Comparison of ENCODE assay signal across 19 cellular contexts in the genomic region with DNA sequence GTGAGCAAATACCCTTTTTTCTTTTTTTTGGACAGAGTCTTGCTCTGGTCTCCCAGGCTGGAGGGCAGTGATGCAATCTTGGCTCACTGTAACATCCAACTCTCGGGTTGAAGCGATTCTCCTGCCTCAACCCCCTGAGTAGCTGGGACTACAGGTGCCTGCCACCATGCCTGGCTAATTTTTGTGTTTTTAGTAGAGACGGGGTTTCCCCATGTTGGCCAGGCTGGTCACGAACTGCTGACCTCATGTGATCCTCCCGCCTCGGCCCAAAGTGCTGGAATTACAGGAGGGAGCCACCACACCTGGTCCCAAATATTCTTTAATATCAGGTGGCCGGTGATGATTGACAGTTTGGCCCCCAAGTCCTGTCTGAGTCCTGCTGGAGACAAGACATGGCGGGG. TPM values are rescaled to one million over a fixed set of nuclear protein-coding genes. Genes with fewer than 3 reads are reported as not detected.
DNase-seq lines count a peak whose midpoint lies in the region; ATAC-seq and TF ChIP-seq lines count a peak whose summit lies in the region.
"Had no signal": no experiment of that assay in that cellular context is flagged by ENCODE, and none has a peak within 500 bp of the region (broad histone marks: within the 10 kb centered on the region; RNA-seq: fewer than 3 reads in every experiment).

No MANE protein-coding gene starts in this region.

- H3K27me3 ChIP-seq in neutrophil (no peaks in the 10 kb centered on the region), right cardiac atrium (ENCODE audit: control insufficient read depth, insufficient read depth) (no peaks in the 10 kb centered on the region)
- H3K27me3 ChIP-seq: body of pancreas, sigmoid colon, uterus had no signal

- H3K27ac ChIP-seq in KOPT-K1 (ENCODE audit: low read depth, low read length, poor library complexity, severe bottlenecking) (peak overlapping the region; percentile 84), neutrophil (peak overlapping the region; percentile 95), right cardiac atrium (ENCODE audit: low read length) (no peak overlapping the region)
- H3K27ac ChIP-seq: body of pancreas, sigmoid colon, uterus had no signal

- H3K36me3 ChIP-seq in KOPT-K1 (ENCODE audit: insufficient read depth, low read length) (no peaks in the 10 kb centered on the region), neutrophil (peaks cover 67% of the 10 kb centered on the region)
- H3K36me3 ChIP-seq: sigmoid colon, uterus had no signal

- H3K4me1 ChIP-seq in neutrophil (ENCODE audit: control insufficient read depth in 1 of 2, insufficient read depth in 1 of 2, low read depth in 1 of 2, low read length in 1 of 2), result peaks cover 82 to 85% of the 10 kb centered on the region in 2 experiments
- no peaks in the 10 kb centered on the region for H3K4me1 ChIP-seq in right cardiac atrium (ENCODE audit: control insufficient read depth, insufficient read depth, low read length)
- H3K4me1 ChIP-seq: body of pancreas, sigmoid colon, uterus had no signal

- no peak overlapping the region for H3K4me3 Mint-ChIP-seq in activated CD4-positive, alpha-beta T cell treated with anti-CD3 and anti-CD28 coated beads, Interleukin-2, amount 10 ng/mL, durations not matched to agents 7 days and 5 days
- no peak overlapping the region for H3K4me3 Mint-ChIP-seq in activated CD4-positive, alpha-beta T cell treated with anti-CD3 and anti-CD28 coated beads for 36 hours
- peak overlapping the region; percentile 69 for H3K4me3 Mint-ChIP-seq in activated B cell treated with CpG ODN at 0.5 μM for 24 hours
- H3K4me3 Mint-ChIP-seq: neural crest cell had no signal

- TF ChIP-seq CTCF in activated B cell treated with CpG ODN at 0.5 μM for 24 hours (IDR thresholded peaks at IDR 0.05) (no peak), neutrophil (IDR thresholded peaks at IDR 0.05) (no peak)

- H3K27me3 Mint-ChIP-seq in activated CD4-positive, alpha-beta T cell treated with anti-CD3 and anti-CD28 coated beads, Interleukin-2, amount 10 ng/mL, durations not matched to agents 7 days and 5 days, result no peaks in the 10 kb centered on the region
- H3K27me3 Mint-ChIP-seq in activated CD4-positive, alpha-beta T cell treated with anti-CD3 and anti-CD28 coated beads for 36 hours, result no peaks in the 10 kb centered on the region
- H3K27me3 Mint-ChIP-seq in activated B cell treated with CpG ODN at 0.5 μM for 24 hours, result no peaks in the 10 kb centered on the region

- peaks cover 27% of the 10 kb centered on the region for H3K4me1 Mint-ChIP-seq in activated CD4-positive, alpha-beta T cell treated with anti-CD3 and anti-CD28 coated beads, Interleukin-2, amount 10 ng/mL, durations not matched to agents 7 days and 5 days
- peaks cover 14% of the 10 kb centered on the region for H3K4me1 Mint-ChIP-seq in activated CD4-positive, alpha-beta T cell treated with anti-CD3 and anti-CD28 coated beads for 36 hours
- peaks cover 70% of the 10 kb centered on the region for H3K4me1 Mint-ChIP-seq in activated B cell treated with CpG ODN at 0.5 μM for 24 hours
- H3K4me1 Mint-ChIP-seq: neural crest cell had no signal

- H3K4me3 ChIP-seq in neutrophil (ENCODE audit: low read depth in 1 of 2, low read length in 1 of 2), result peak overlapping the region in 1 of 2 experiments; percentile 61
- H3K4me3 ChIP-seq in right cardiac atrium (ENCODE audit: low read length), result no peak overlapping the region
- H3K4me3 ChIP-seq: body of pancreas, sigmoid colon, uterus had no signal

- CTCF ChIA-PET in activated CD4-positive, alpha-beta T cell treated with anti-CD3 and anti-CD28 coated beads, Interleukin-2, amount 10 ng/mL, durations not matched to agents 7 days and 5 days (lab: Charles Lee), result interaction anchor here (2.8 kb wide), 1 partner anchor 10 kb away, joined by 9 read pairs; no protein-coding TSS in a partner anchor
- CTCF ChIA-PET in activated CD4-positive, alpha-beta T cell treated with anti-CD3 and anti-CD28 coated beads for 36 hours (lab: Charles Lee), result interaction anchor here (1.9 kb wide), 1 partner anchor 9 kb away, joined by 11 read pairs; no protein-coding TSS in a partner anchor
- CTCF ChIA-PET in activated B cell treated with CpG ODN at 0.5 μM for 24 hours (lab: Charles Lee), result interaction anchor here (1.2 to 1.8 kb wide), 2 partner anchors 10 to 184 kb away, joined by 4 to 7 read pairs; no protein-coding TSS in a partner anchor

- no peaks in the 10 kb centered on the region for H3K9me3 Mint-ChIP-seq in activated CD4-positive, alpha-beta T cell treated with anti-CD3 and anti-CD28 coated beads, Interleukin-2, amount 10 ng/mL, durations not matched to agents 7 days and 5 days
- H3K9me3 Mint-ChIP-seq in activated CD4-positive, alpha-beta T cell treated with anti-CD3 and anti-CD28 coated beads for 36 hours (ENCODE audit: low read depth), result no peaks in the 10 kb centered on the region
- no peaks in the 10 kb centered on the region for H3K9me3 Mint-ChIP-seq in activated B cell treated with CpG ODN at 0.5 μM for 24 hours
- H3K9me3 Mint-ChIP-seq: neural crest cell had no signal

- no peak for ATAC-seq in activated CD4-positive, alpha-beta T cell treated with anti-CD3 and anti-CD28 coated beads for 36 hours
- ATAC-seq in activated B cell treated with CpG ODN at 0.5 μM for 24 hours (ENCODE audit: low read depth), result peak; percentile 22
- ATAC-seq in right cardiac atrium, result no peak
- no peak for ATAC-seq in HG03565 (IDR thresholded peaks at IDR 0.05; ENCODE audit: unreplicated experiment)
- ATAC-seq: body of pancreas had no signal

- intact Hi-C loops in activated CD4-positive, alpha-beta T cell treated with anti-CD3 and anti-CD28 coated beads for 36 hours (cut with DNase I, micrococcal nuclease), result no loop called here
- intact Hi-C loops in activated B cell treated with CpG ODN at 0.5 μM for 24 hours (cut with micrococcal nuclease), result loop anchor here (1.0 kb wide), 1 partner anchor 445 kb away; no protein-coding TSS in a partner anchor
- intact Hi-C loops in right cardiac atrium (cut with DNase I), result no loop called here

- H3K9me3 ChIP-seq in KOPT-K1 (ENCODE audit: insufficient read depth, low read length, poor library complexity, severe bottlenecking) (no peaks in the 10 kb centered on the region), neutrophil (no peaks in the 10 kb centered on the region), right cardiac atrium (ENCODE audit: control insufficient read depth, low read length) (no peaks in the 10 kb centered on the region)
- H3K9me3 ChIP-seq: body of pancreas, sigmoid colon, uterus had no signal

- 71% methylated on average over 8 of the region's 8 CpGs for WGBS in right cardiac atrium

- H3K27ac Mint-ChIP-seq in activated CD4-positive, alpha-beta T cell treated with anti-CD3 and anti-CD28 coated beads, Interleukin-2, amount 10 ng/mL, durations not matched to agents 7 days and 5 days, result peak overlapping the region; percentile 80
- H3K27ac Mint-ChIP-seq in activated CD4-positive, alpha-beta T cell treated with anti-CD3 and anti-CD28 coated beads for 36 hours, result no peak overlapping the region
- peak overlapping the region; percentile 90 for H3K27ac Mint-ChIP-seq in activated B cell treated with CpG ODN at 0.5 μM for 24 hours

- peaks cover 5% of the 10 kb centered on the region for H3K36me3 Mint-ChIP-seq in activated CD4-positive, alpha-beta T cell treated with anti-CD3 and anti-CD28 coated beads, Interleukin-2, amount 10 ng/mL, durations not matched to agents 7 days and 5 days (ENCODE audit: low read depth)
- H3K36me3 Mint-ChIP-seq in activated CD4-positive, alpha-beta T cell treated with anti-CD3 and anti-CD28 coated beads for 36 hours (ENCODE audit: low read depth), result peaks cover 3% of the 10 kb centered on the region
- peaks cover 63% of the 10 kb centered on the region for H3K36me3 Mint-ChIP-seq in activated B cell treated with CpG ODN at 0.5 μM for 24 hours (ENCODE audit: low read depth)

- DNase-seq in activated CD4-positive, alpha-beta T cell treated with anti-CD3 and anti-CD28 coated beads, Interleukin-2, amount 10 ng/mL, durations not matched to agents 7 days and 5 days, result no peak
- DNase-seq in activated CD4-positive, alpha-beta T cell treated with anti-CD3 and anti-CD28 coated beads for 36 hours, result no peak
- DNase-seq in activated B cell treated with CpG ODN at 0.5 μM for 24 hours (no peak), UCSD-AML1 (lab: John Stamatoyannopoulos, UW; ENCODE audit: unreplicated experiment) (no peak), right cardiac atrium (no peak)
- DNase-seq: activated CD8-positive, alpha-beta memory T cell treated with anti-CD3 and anti-CD28 coated beads for 24 hours; body of pancreas; effector memory CD4-positive, alpha-beta T cell; GOT3; NCI-H1694; NCI-H526; sigmoid colon; stimulated activated naive CD4-positive, alpha-beta T cell treated with Interleukin-2 at 50 U/mL for 16 hours; T1000; uterus had no signal

- POLR2A ChIA-PET in activated CD4-positive, alpha-beta T cell treated with anti-CD3 and anti-CD28 coated beads, Interleukin-2, amount 10 ng/mL, durations not matched to agents 7 days and 5 days (lab: Charles Lee), result no interaction called here
- POLR2A ChIA-PET in activated CD4-positive, alpha-beta T cell treated with anti-CD3 and anti-CD28 coated beads for 36 hours (lab: Charles Lee), result no interaction called here
- POLR2A ChIA-PET in activated B cell treated with CpG ODN at 0.5 μM for 24 hours (lab: Charles Lee), result interaction anchor here (0.7 to 5.0 kb wide), 7 partner anchors 13 to 115 kb away, joined by 3 to 89 read pairs (median 5); no protein-coding TSS in a partner anchor

RNA-seq across cellular contexts. Expression of gene LAT2, which starts 6.6 kb away (rescaled TPM):
- 1 to 10 TPM; 8.0 to 8.4 TPM for total RNA-seq in activated CD4-positive, alpha-beta T cell treated with anti-CD3 and anti-CD28 coated beads, Interleukin-2, amount 10 ng/mL, durations not matched to agents 7 days and 5 days
- 1 to 10 TPM; 1.7 to 2.4 TPM for total RNA-seq in activated CD4-positive, alpha-beta T cell treated with anti-CD3 and anti-CD28 coated beads for 36 hours
- total RNA-seq in activated B cell treated with CpG ODN at 0.5 μM for 24 hours (291 and 329 TPM in 2 replicates), right cardiac atrium (1 to 10 TPM; 2.4 to 5.1 (median 3.8) TPM)
- polyA plus RNA-seq in right cardiac atrium, result 2.1 TPM

RNA-seq across cellular contexts. Expression of gene RFC2, which starts 37.8 kb away (rescaled TPM):
- 10 to 100 TPM; 52.2 to 62.9 TPM for total RNA-seq in activated CD4-positive, alpha-beta T cell treated with anti-CD3 and anti-CD28 coated beads, Interleukin-2, amount 10 ng/mL, durations not matched to agents 7 days and 5 days
- total RNA-seq in activated CD4-positive, alpha-beta T cell treated with anti-CD3 and anti-CD28 coated beads for 36 hours, result 100 to 1,000 TPM in 1 of 2 experiments, 10 to 100 TPM in 1; 84.9 to 123 TPM
- total RNA-seq in activated B cell treated with CpG ODN at 0.5 μM for 24 hours, result 44.0 and 45.8 TPM in 2 replicates
- 10 to 100 TPM in 1 of 4 donors, 1 to 10 TPM in 3; 8.9 to 11.5 (median 9.1) TPM for total RNA-seq in right cardiac atrium
- polyA plus RNA-seq in right cardiac atrium, result 9.4 TPM

RNA-seq across cellular contexts. Expression of gene EIF4H, which starts 42.2 kb away (rescaled TPM):
- total RNA-seq in activated CD4-positive, alpha-beta T cell treated with anti-CD3 and anti-CD28 coated beads, Interleukin-2, amount 10 ng/mL, durations not matched to agents 7 days and 5 days, result 100 to 1,000 TPM; 240 to 264 TPM
- 100 to 1,000 TPM; 441 to 496 TPM for total RNA-seq in activated CD4-positive, alpha-beta T cell treated with anti-CD3 and anti-CD28 coated beads for 36 hours
- total RNA-seq in activated B cell treated with CpG ODN at 0.5 μM for 24 hours (263 and 280 TPM in 2 replicates), right cardiac atrium (100 to 1,000 TPM; 186 to 223 (median 202) TPM)
- 139 TPM for polyA plus RNA-seq in right cardiac atrium

Comparison
In these comparisons a context has a peak if more than half of its experiments do, and no peak if none do; other contexts are left out.
1. RNA of gene LAT2, which starts 6.6 kb away (total RNA-seq): 291 to 329 TPM in activated B cell treated with CpG ODN at 0.5 μM for 24 hours; 8.0 to 8.4 TPM in activated CD4-positive, alpha-beta T cell treated with anti-CD3 and anti-CD28 coated beads, Interleukin-2, amount 10 ng/mL, durations not matched to agents 7 days and 5 days, 2.4 to 5.1 TPM in right cardiac atrium and 1.7 to 2.4 TPM in activated CD4-positive, alpha-beta T cell treated with anti-CD3 and anti-CD28 coated beads for 36 hours; every median in the first group is over 10 times any median in the second.